Comparison of ENCODE assay signal across 8 cellular contexts in genomic region chr13:52652170-52652979, GRCh38. TPM values are rescaled to one million over a fixed set of nuclear protein-coding genes. Genes with fewer than 3 reads are reported as not detected.
DNase-seq lines count a peak whose midpoint lies in the region; ATAC-seq and TF ChIP-seq lines count a peak whose summit lies in the region.

TSS of gene SUGT1 (plus strand) at chr13:52652836. CDS start at chr13:52652921, 85 bp downstream.

- peaks cover 0 to 7% (median 5%) of the 10 kb centered on the region in 3 donors for H3K36me3 Mint-ChIP-seq in immature natural killer cell

- no peaks in the 10 kb centered on the region for H3K9me3 Mint-ChIP-seq in immature natural killer cell

- peak; percentile 92 for DNase-seq in AG09309 (ENCODE audit: low read depth)
- peak; percentile 97 for DNase-seq in NCI-H2227 treated with DMSO at 0.1 percent for 48 hours (lab: John Stamatoyannopoulos, UW)
- DNase-seq in cardiac fibroblast (ENCODE audit: low read depth in 2 of 2): peak; percentile 97 to 99
- peak; percentile 94 to 96 (median 96) for DNase-seq in immature natural killer cell
- DNase-seq in smooth muscle cell of the brain vasculature (ENCODE audit: low read depth, low spot score): peak; percentile 95

- H3K4me3 Mint-ChIP-seq in immature natural killer cell: no peak within 1 kb of the TSS

- peak; percentile 97 for ATAC-seq in GM18909 (IDR thresholded peaks at IDR 0.05; ENCODE audit: poor library complexity, unreplicated experiment)
- peak; percentile 95 for ATAC-seq in HG03175 (IDR thresholded peaks at IDR 0.05; ENCODE audit: unreplicated experiment)

- no peaks in the 10 kb centered on the region for H3K27me3 Mint-ChIP-seq in immature natural killer cell (ENCODE audit: low read depth in 3 of 3)

- H3K27ac Mint-ChIP-seq in immature natural killer cell: no peak within 1 kb of the TSS

- peak; percentile 73 for TF ChIP-seq CTCF in AG09309 (IDR thresholded peaks at IDR 0.05; ENCODE audit: control insufficient read depth, insufficient read depth, low read depth, low read length, missing control alignments)
- peak; percentile 61 for TF ChIP-seq CTCF in WI38 (IDR thresholded peaks at IDR 0.05; ENCODE audit: low read depth, low read length)
- TF ChIP-seq CTCF in cardiac fibroblast (IDR thresholded peaks at IDR 0.05; ENCODE audit: low read depth, low read length): peak; percentile 75

- peak within 1 kb of the TSS; percentile 83 for H3K4me3 ChIP-seq in AG09309 (ENCODE audit: control insufficient read depth, low read depth, low read length)
- H3K4me3 ChIP-seq in WI38 (ENCODE audit: low read depth, low read length): peak within 1 kb of the TSS; percentile 96
- H3K4me3 ChIP-seq in cardiac fibroblast (replicated peaks in 1 of 2; ENCODE audit: low read depth in 2 of 2, low read length in 2 of 2): peak within 1 kb of the TSS; percentile 87 to 91

- H3K4me1 Mint-ChIP-seq in immature natural killer cell: peaks cover 0 to 11% of the 10 kb centered on the region in 2 donors

RNA-seq across cellular contexts. Expression of gene SUGT1, which starts in this region (rescaled TPM):
- 10 to 100 TPM; 45.0 to 50.7 (median 49.5) TPM for polyA plus RNA-seq in immature natural killer cell

Comparison
In these comparisons a context has a peak if more than half of its experiments do, and no peak if none do; other contexts are left out.
1. Peak in every context shown above with its lines: DNase-seq, ATAC-seq and H3K4me3 ChIP-seq.